In genomic region chr5:1555011-1555807, GRCh38 we compare ENCODE assay signal across 11 cellular contexts. TPM values are rescaled to one million over a fixed set of nuclear protein-coding genes. Genes with fewer than 3 reads are reported as not detected.
DNase-seq lines count a peak whose midpoint lies in the region; ATAC-seq and FAIRE-seq lines count a peak whose summit lies in the region.
"Had no signal": no experiment of that assay in that cellular context is flagged by ENCODE, and none has a peak within 500 bp of the region (broad histone marks: within the 10 kb centered on the region; RNA-seq: fewer than 3 reads in every experiment).

No MANE protein-coding gene starts in this region.

- FAIRE-seq in small intestine (lab: Jason Lieb, UNC) = no peak
- FAIRE-seq: A204.1 had no signal

- no peaks in the 10 kb centered on the region for H3K4me1 ChIP-seq in small intestine (ENCODE audit: control insufficient read depth in 2 of 2, insufficient read depth in 1 of 2, low read depth in 1 of 2, low read length in 1 of 2)

- in situ Hi-C loops in G401 (cut with HindIII; ENCODE audit: low sequenced_read_pairs) = no loop called here

- DNase-seq in NCI-H187 (lab: John Stamatoyannopoulos, UW) (peak; percentile 56 to 70), NCI-H187 treated with DMSO at 0.1 percent for 48 hours (lab: John Stamatoyannopoulos, UW) (no peak), NCI-H748 (lab: John Stamatoyannopoulos, UW; ENCODE audit: unreplicated experiment) (peak; percentile 94), dedifferentiated amniotic fluid mesenchymal stem cell (ENCODE audit: extremely low spot score) (peak; percentile 87), small intestine (peak; percentile 28), G401 (ENCODE audit: low spot score) (no peak)
- DNase-seq: activated CD4-positive, alpha-beta T cell treated with anti-CD3 and anti-CD28 coated beads for 1 hour; natural killer cell had no signal

- no peak overlapping the region for H3K27ac ChIP-seq in small intestine (ENCODE audit: low read depth in 1 of 2, low read length in 1 of 2)

- ATAC-seq in HG03025 (IDR thresholded peaks at IDR 0.05; ENCODE audit: low FRiP score, unreplicated experiment) (no peak), HG03135 (IDR thresholded peaks at IDR 0.05; ENCODE audit: unreplicated experiment) (no peak)
- ATAC-seq: natural killer cell had no signal

- no peaks in the 10 kb centered on the region for H3K9me3 ChIP-seq in small intestine (ENCODE audit: control insufficient read depth, low read depth)

- H3K27me3 ChIP-seq in small intestine (ENCODE audit: control insufficient read depth in 2 of 2, insufficient read depth in 2 of 2, low read length in 2 of 2) = no peaks in the 10 kb centered on the region

- 57 to 72% (median 71%) methylated on average over 28 of the region's 28 CpGs for WGBS in small intestine, 3 donors

- no peaks in the 10 kb centered on the region for H3K36me3 ChIP-seq in small intestine (ENCODE audit: control insufficient read depth in 2 of 2, insufficient read depth in 2 of 2, low read length in 2 of 2)

- no peak overlapping the region for H3K4me3 ChIP-seq in small intestine (ENCODE audit: low read depth in 1 of 2, low read length in 2 of 2)

RNA-seq across cellular contexts. Expression of gene LPCAT1, which starts 31.4 kb away (rescaled TPM):
- 10 to 100 TPM in 1 of 3 donors, 1 to 10 TPM in 2; 4.5 to 22.3 (median 5.1) TPM for polyA plus RNA-seq in small intestine
- total RNA-seq in G401 (2014; rRNA removed; shearing (Covaris generic)) = 71.5 and 143 TPM in 2 replicates

Comparison
In these comparisons a context has a peak if more than half of its experiments do, and no peak if none do; other contexts are left out.
1. DNase-seq: peak in NCI-H187 (2 of 2), NCI-H748 (single experiment), dedifferentiated amniotic fluid mesenchymal stem cell (single experiment) and small intestine (single experiment); none in NCI-H187 treated with DMSO at 0.1 percent for 48 hours (single experiment) and G401 (single experiment).